ENCODE assay signal across 9 cellular contexts in genomic region chr12:124608451-124608870, GRCh38. TPM values are rescaled to one million over a fixed set of nuclear protein-coding genes. Genes with fewer than 3 reads are reported as not detected.
DNase-seq lines count a peak whose midpoint lies in the region; ATAC-seq and TF ChIP-seq lines count a peak whose summit lies in the region.
"Had no signal": no experiment of that assay in that cellular context is flagged by ENCODE, and none has a peak within 500 bp of the region (broad histone marks: within the 10 kb centered on the region; RNA-seq: fewer than 3 reads in every experiment).

No MANE protein-coding gene starts in this region.

- H3K36me3 ChIP-seq in BLaER1 (no peaks in the 10 kb centered on the region), esophagus muscularis mucosa (no peaks in the 10 kb centered on the region), ascending aorta (no peaks in the 10 kb centered on the region)

- no peak for TF ChIP-seq EP300 in esophagus muscularis mucosa (IDR thresholded peaks at IDR 0.05)

- 68% methylated on average over 10 of the region's 10 CpGs for WGBS in esophagus muscularis mucosa

- no peak for TF ChIP-seq POLR2A in esophagus muscularis mucosa (IDR thresholded peaks at IDR 0.05; ENCODE audit: low read depth)

- no peak overlapping the region for H3K9ac ChIP-seq in BLaER1

- intact Hi-C loops in esophagus muscularis mucosa (cut with DNase I) = no loop called here
- intact Hi-C loops in ascending aorta (cut with DNase I) = no loop called here

- H3K4me2 ChIP-seq in BLaER1 = peak overlapping the region; percentile 72

- peaks cover 5% of the 10 kb centered on the region; the same call in 1 of the 2 replicates for H3K9me3 ChIP-seq in BLaER1
- peaks cover 0 to 7% (median 0%) of the 10 kb centered on the region in 4 donors for H3K9me3 ChIP-seq in esophagus muscularis mucosa
- no peaks in the 10 kb centered on the region for H3K9me3 ChIP-seq in ascending aorta
- H3K9me3 ChIP-seq: psoas muscle had no signal

- peaks cover 76% of the 10 kb centered on the region for H3K4me1 ChIP-seq in BLaER1
- H3K4me1 ChIP-seq in esophagus muscularis mucosa = peaks cover 16 to 34% (median 23%) of the 10 kb centered on the region in 4 donors
- peaks cover 0 to 6% of the 10 kb centered on the region in 2 donors for H3K4me1 ChIP-seq in ascending aorta
- H3K4me1 ChIP-seq: psoas muscle had no signal

- peak; percentile 67 for DNase-seq in NAMALWA (ENCODE audit: low spot score)
- no peak for DNase-seq in esophagus muscularis mucosa (ENCODE audit: extremely low spot score)
- no peak for DNase-seq in NCI-H1048 (lab: John Stamatoyannopoulos, UW)
- no peak for DNase-seq in retina
- no peak for DNase-seq in ascending aorta (ENCODE audit: low spot score in 2 of 2)
- no peak for DNase-seq in activated CD8-positive, alpha-beta memory T cell treated with anti-CD3 and anti-CD28 coated beads for 24 hours

- 0 out of 2 replicates have a peak, but pooled peaks cover 3% of the 10 kb centered on the region for H4K20me1 ChIP-seq in BLaER1

- ATAC-seq in GM19467 (IDR thresholded peaks at IDR 0.05; ENCODE audit: unreplicated experiment) = peak; percentile 17

- TF ChIP-seq CTCF in esophagus muscularis mucosa (IDR thresholded peaks at IDR 0.05) = no peak
- TF ChIP-seq CTCF in ascending aorta (IDR thresholded peaks at IDR 0.05) = no peak

- H3K27ac ChIP-seq in BLaER1 = peak overlapping the region; percentile 39
- peak overlapping the region; percentile 20 to 54 (median 40) for H3K27ac ChIP-seq in esophagus muscularis mucosa (replicated peaks in 1 of 4)
- no peak overlapping the region for H3K27ac ChIP-seq in ascending aorta
- H3K27ac ChIP-seq: psoas muscle had no signal

- no peaks in the 10 kb centered on the region for H3K27me3 ChIP-seq in BLaER1
- H3K27me3 ChIP-seq in esophagus muscularis mucosa = no peaks in the 10 kb centered on the region
- no peaks in the 10 kb centered on the region for H3K27me3 ChIP-seq in ascending aorta

- H3K4me3 ChIP-seq in BLaER1 = no peak overlapping the region
- H3K4me3 ChIP-seq in esophagus muscularis mucosa = peak overlapping the region in 2 of 4 donors; percentile 3 to 17
- no peak overlapping the region for H3K4me3 ChIP-seq in ascending aorta
- H3K4me3 ChIP-seq: psoas muscle had no signal

RNA-seq across cellular contexts. Expression of gene NCOR2, which starts 41.0 kb away (rescaled TPM):
- 100 to 1,000 TPM; 107 to 188 (median 131) TPM for total RNA-seq in esophagus muscularis mucosa
- 134 TPM for total RNA-seq in ascending aorta

Comparison
In these comparisons a context has a peak if more than half of its experiments do, and no peak if none do; other contexts are left out.
1. H3K27ac ChIP-seq: peak in BLaER1 (single experiment) and esophagus muscularis mucosa (4 of 4); none in ascending aorta (0 of 2).